ENCODE assay signal across 14 cellular contexts in the genomic region with DNA sequence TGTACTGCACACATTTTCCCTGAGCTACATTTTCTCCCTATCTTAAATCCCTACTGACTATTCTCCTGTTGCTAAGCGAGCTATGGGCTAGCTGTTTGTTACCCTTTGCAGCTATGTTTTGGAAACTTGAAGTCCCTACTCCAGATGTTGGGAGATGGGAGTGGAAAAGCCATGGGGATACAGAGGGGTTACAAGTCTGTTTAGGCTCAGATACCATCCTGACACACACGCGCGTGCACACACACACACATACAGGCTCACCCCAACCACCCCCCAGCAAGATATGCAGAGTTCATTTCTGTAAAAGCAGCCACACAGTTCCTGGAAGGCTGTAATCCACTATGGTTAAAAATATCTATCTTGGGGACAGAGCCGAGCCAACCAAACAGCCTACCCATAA. TPM values are rescaled to one million over a fixed set of nuclear protein-coding genes. Genes with fewer than 3 reads are reported as not detected.
DNase-seq lines count a peak whose midpoint lies in the region; ATAC-seq and TF ChIP-seq lines count a peak whose summit lies in the region.
"Had no signal": no experiment of that assay in that cellular context is flagged by ENCODE, and none has a peak within 500 bp of the region (broad histone marks: within the 10 kb centered on the region; RNA-seq: fewer than 3 reads in every experiment).

No MANE protein-coding gene starts in this region.

- WGBS in right cardiac atrium, result 32% methylated on average over 5 of the region's 5 CpGs

- H3K36me3 Mint-ChIP-seq in activated T-cell treated with anti-CD3 and anti-CD28 coated beads, Interleukin-2, amount 50 U/mL, for 72 hours (ENCODE audit: insufficient read depth in 2 of 2), result peaks cover 7 to 12% of the 10 kb centered on the region in 2 donors

- no peak overlapping the region for H3K27ac Mint-ChIP-seq in activated T-cell treated with anti-CD3 and anti-CD28 coated beads, Interleukin-2, amount 50 U/mL, for 72 hours
- H3K27ac Mint-ChIP-seq: B cell; stimulated activated naive B cell treated with anti-CD40 and anti-IgM and Interleukin-4, amounts not matched to agents 10 μg/mL and 1 μg/mL and 100 μg/mL, for 72 hours had no signal

- peak overlapping the region; percentile 58 for H3K27ac ChIP-seq in C4-2B
- peak overlapping the region; percentile 73 for H3K27ac ChIP-seq in brain microvascular endothelial cell
- peak overlapping the region; percentile 94 for H3K27ac ChIP-seq in right cardiac atrium (ENCODE audit: low read length)
- H3K27ac ChIP-seq in rectal smooth muscle tissue (ENCODE audit: low read depth, low read length), result peak overlapping the region; percentile 93

- H3K4me3 ChIP-seq in brain microvascular endothelial cell (ENCODE audit: low read depth, low read length) (no peak overlapping the region), right cardiac atrium (ENCODE audit: low read length) (no peak overlapping the region), rectal smooth muscle tissue (ENCODE audit: low read length) (peak overlapping the region; percentile 26)

- H3K27me3 ChIP-seq in brain microvascular endothelial cell (replicated peaks), result no peaks in the 10 kb centered on the region
- H3K27me3 ChIP-seq in right cardiac atrium (ENCODE audit: control insufficient read depth, insufficient read depth), result no peaks in the 10 kb centered on the region
- H3K27me3 ChIP-seq in rectal smooth muscle tissue (ENCODE audit: control insufficient read depth, insufficient read depth, low read length), result no peaks in the 10 kb centered on the region

- intact Hi-C loops in right cardiac atrium (cut with DNase I), result no loop called here

- H3K36me3 ChIP-seq in brain microvascular endothelial cell (replicated peaks), result peaks cover 14% of the 10 kb centered on the region
- H3K36me3 ChIP-seq in rectal smooth muscle tissue (ENCODE audit: control insufficient read depth, insufficient read depth, low read length), result peaks cover 11% of the 10 kb centered on the region

- TF ChIP-seq CTCF in C4-2B (conservative IDR thresholded peaks at IDR 0.05) (no peak), brain microvascular endothelial cell (IDR thresholded peaks at IDR 0.05; ENCODE audit: low read depth, low read length, missing control alignments) (no peak)

- H3K4me3 Mint-ChIP-seq in activated T-cell treated with anti-CD3 and anti-CD28 coated beads, Interleukin-2, amount 50 U/mL, for 72 hours, result no peak overlapping the region
- H3K4me3 Mint-ChIP-seq: B cell; stimulated activated naive B cell treated with anti-CD40 and anti-IgM and Interleukin-4, amounts not matched to agents 10 μg/mL and 1 μg/mL and 100 μg/mL, for 72 hours had no signal

- no peak overlapping the region for H3K9ac ChIP-seq in rectal smooth muscle tissue (ENCODE audit: low read length)

- peak; percentile 56 to 57 for ATAC-seq in right cardiac atrium
- no peak for ATAC-seq in activated T-cell treated with anti-CD3 and anti-CD28 coated beads, Interleukin-2, amount 50 U/mL, for 72 hours (replicated peaks in 1 of 2)
- ATAC-seq: esophagus mucosa; stimulated activated naive B cell treated with anti-CD40 and anti-IgM and Interleukin-4, amounts not matched to agents 10 μg/mL and 1 μg/mL and 100 μg/mL, for 72 hours had no signal

- no peaks in the 10 kb centered on the region for H3K4me1 Mint-ChIP-seq in activated T-cell treated with anti-CD3 and anti-CD28 coated beads, Interleukin-2, amount 50 U/mL, for 72 hours (ENCODE audit: low read depth)
- H3K4me1 Mint-ChIP-seq: B cell; stimulated activated naive B cell treated with anti-CD40 and anti-IgM and Interleukin-4, amounts not matched to agents 10 μg/mL and 1 μg/mL and 100 μg/mL, for 72 hours had no signal

- H3K9me3 ChIP-seq in right cardiac atrium (ENCODE audit: control insufficient read depth, low read length), result no peaks in the 10 kb centered on the region

- no peaks in the 10 kb centered on the region for H3K27me3 Mint-ChIP-seq in activated T-cell treated with anti-CD3 and anti-CD28 coated beads, Interleukin-2, amount 50 U/mL, for 72 hours (ENCODE audit: low read depth)
- H3K27me3 Mint-ChIP-seq: B cell; stimulated activated naive B cell treated with anti-CD40 and anti-IgM and Interleukin-4, amounts not matched to agents 10 μg/mL and 1 μg/mL and 100 μg/mL, for 72 hours had no signal

- H3K4me1 ChIP-seq in right cardiac atrium (ENCODE audit: control insufficient read depth, insufficient read depth, low read length) (no peaks in the 10 kb centered on the region), rectal smooth muscle tissue (ENCODE audit: control insufficient read depth, insufficient read depth, low read length) (peaks cover 22% of the 10 kb centered on the region)

- no peaks in the 10 kb centered on the region for H3K9me3 Mint-ChIP-seq in activated T-cell treated with anti-CD3 and anti-CD28 coated beads, Interleukin-2, amount 50 U/mL, for 72 hours
- H3K9me3 Mint-ChIP-seq: stimulated activated naive B cell treated with anti-CD40 and anti-IgM and Interleukin-4, amounts not matched to agents 10 μg/mL and 1 μg/mL and 100 μg/mL, for 72 hours had no signal

- DNase-seq in brain microvascular endothelial cell, result no peak
- DNase-seq in right cardiac atrium, result peak; percentile 37 to 82 (median 79)
- no peak for DNase-seq in superior temporal gyrus (ENCODE audit: extremely low spot score)
- DNase-seq in kidney tubule cell (ENCODE audit: low spot score), result no peak
- DNase-seq in NCI-H1417 treated with DMSO at 0.1 percent for 48 hours (lab: John Stamatoyannopoulos, UW), result no peak
- no peak for DNase-seq in activated T-cell treated with anti-CD3 and anti-CD28 coated beads, Interleukin-2, amount 50 U/mL, for 72 hours
- DNase-seq: activated gamma-delta T cell treated with Interleukin-2 at 50 U/mL for 16 hours; NCI-H526 treated with DMSO at 0.1 percent for 48 hours; posterior cingulate gyrus; stimulated activated naive B cell treated with anti-CD40 and anti-IgM and Interleukin-4, amounts not matched to agents 10 μg/mL and 1 μg/mL and 100 μg/mL, for 72 hours had no signal

- in situ Hi-C loops in brain microvascular endothelial cell (cut with HindIII; ENCODE audit: low pct_ligation_motif_present, low sequenced_read_pairs), result no loop called here

RNA-seq across cellular contexts. Expression of a gene that starts 15.8 kb away (rescaled TPM):
- 100 to 1,000 TPM; 397 to 507 (median 497) TPM for total RNA-seq in right cardiac atrium
- polyA plus RNA-seq in right cardiac atrium, result 740 TPM
- 100 to 1,000 TPM; 349 to 440 TPM for total RNA-seq in activated T-cell treated with anti-CD3 and anti-CD28 coated beads, Interleukin-2, amount 50 U/mL, for 72 hours

RNA-seq across cellular contexts. Expression of a gene that starts 33.9 kb away (rescaled TPM):
- 10 to 100 TPM; 30.7 to 36.9 (median 33.3) TPM for total RNA-seq in right cardiac atrium
- 22.8 TPM for polyA plus RNA-seq in right cardiac atrium
- 10 to 100 TPM; 27.4 to 28.1 TPM for total RNA-seq in activated T-cell treated with anti-CD3 and anti-CD28 coated beads, Interleukin-2, amount 50 U/mL, for 72 hours

Comparison
In these comparisons a context has a peak if more than half of its experiments do, and no peak if none do; other contexts are left out.
1. DNase-seq: peak in right cardiac atrium (3 of 3); none in brain microvascular endothelial cell (single experiment), superior temporal gyrus (single experiment), kidney tubule cell (single experiment), NCI-H1417 treated with DMSO at 0.1 percent for 48 hours (single experiment) and activated T-cell treated with anti-CD3 and anti-CD28 coated beads, Interleukin-2, amount 50 U/mL, for 72 hours (0 of 2).
2. ATAC-seq: peak in right cardiac atrium (2 of 2); none in activated T-cell treated with anti-CD3 and anti-CD28 coated beads, Interleukin-2, amount 50 U/mL, for 72 hours (0 of 2).
3. Peak in every context shown above with its lines, with median percentiles within 50 percentile points of each other: H3K27ac ChIP-seq.